10 cellular contexts compared by ENCODE assay signal in the genomic region with DNA sequence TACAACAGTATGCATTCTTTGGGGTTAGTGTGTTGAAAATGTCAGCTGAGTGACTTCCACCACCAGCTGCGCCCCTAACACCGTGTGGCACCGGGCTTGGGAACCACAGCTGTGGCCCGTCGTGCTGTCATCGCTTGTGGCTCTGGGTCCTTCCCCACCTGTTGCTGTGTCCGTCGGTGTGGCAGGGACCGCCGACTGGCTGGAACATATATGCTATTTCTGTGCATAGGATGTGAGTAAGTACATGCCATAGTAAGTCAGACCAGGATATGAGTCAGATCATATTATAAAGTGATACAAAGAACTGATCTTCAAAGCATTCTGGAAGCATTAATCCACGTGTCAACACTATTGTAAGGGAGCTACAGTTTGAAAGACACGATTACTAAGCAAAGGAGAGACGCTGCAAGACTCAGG. TPM values are rescaled to one million over a fixed set of nuclear protein-coding genes. Genes with fewer than 3 reads are reported as not detected.
DNase-seq lines count a peak whose midpoint lies in the region; ATAC-seq and TF ChIP-seq lines count a peak whose summit lies in the region.
"Had no signal": no experiment of that assay in that cellular context is flagged by ENCODE, and none has a peak within 500 bp of the region (broad histone marks: within the 10 kb centered on the region; RNA-seq: fewer than 3 reads in every experiment).

No MANE protein-coding gene starts in this region.

- WGBS in endodermal cell (ENCODE audit: insufficient coverage in 1 of 2, insufficient read length in 1 of 2), 2 experiments, result 87 to 96% methylated on average over 7 to 13 of the region's 13 CpGs

- no peaks in the 10 kb centered on the region for H3K4me1 ChIP-seq in endodermal cell (ENCODE audit: control insufficient read depth, insufficient read depth, low read length)

- no peak overlapping the region for H3K9ac ChIP-seq in endodermal cell (ENCODE audit: extremely low read depth, low read length, poor library complexity, severe bottlenecking)

- H3K36me3 ChIP-seq in endodermal cell (ENCODE audit: control insufficient read depth, insufficient read depth, low read length), result peaks cover 50% of the 10 kb centered on the region

- H3K27me3 Mint-ChIP-seq in activated CD4-positive, alpha-beta T cell treated with anti-CD3 and anti-CD28 coated beads, Interleukin-2, amount 10 ng/mL, durations not matched to agents 24 days and 14 days, result no peaks in the 10 kb centered on the region
- H3K27me3 Mint-ChIP-seq in endodermal cell (ENCODE audit: insufficient read depth) (no peaks in the 10 kb centered on the region), CD14-positive monocyte (ENCODE audit: low read depth in 3 of 3) (peaks cover 0 to 6% (median 0%) of the 10 kb centered on the region in 3 donors)

- peak; percentile 31 for DNase-seq in H4 (ENCODE audit: low spot score)
- peak; percentile 83 for DNase-seq in activated CD4-positive, alpha-beta T cell treated with anti-CD3 and anti-CD28 coated beads, Interleukin-2, amount 10 ng/mL, durations not matched to agents 24 days and 14 days
- DNase-seq in endodermal cell, result peak; percentile 25
- peak; percentile 74 for DNase-seq in stimulated activated CD4-positive, alpha-beta T cell treated with anti-CD3 and anti-CD28 coated beads, Interleukin-15, amount 100 ng/mL, for 24 hours
- no peak for DNase-seq in CD14-positive monocyte (ENCODE audit: low spot score)
- DNase-seq in SIG-M5 (lab: John Stamatoyannopoulos, UW), result no peak
- DNase-seq in amygdala (lab: John Stamatoyannopoulos, UW), result no peak

- peak overlapping the region; percentile 29 for H3K4me3 Mint-ChIP-seq in activated CD4-positive, alpha-beta T cell treated with anti-CD3 and anti-CD28 coated beads, Interleukin-2, amount 10 ng/mL, durations not matched to agents 24 days and 14 days
- H3K4me3 Mint-ChIP-seq in endodermal cell (no peak overlapping the region), CD14-positive monocyte (no peak overlapping the region)

- no peak overlapping the region for H3K4me3 ChIP-seq in endodermal cell (ENCODE audit: low read length)
- H3K4me3 ChIP-seq: K562 had no signal

- ATAC-seq in HG03432 (IDR thresholded peaks at IDR 0.05; ENCODE audit: unreplicated experiment), result no peak
- ATAC-seq: K562 had no signal

- H3K4me1 Mint-ChIP-seq in activated CD4-positive, alpha-beta T cell treated with anti-CD3 and anti-CD28 coated beads, Interleukin-2, amount 10 ng/mL, durations not matched to agents 24 days and 14 days, result peaks cover 56% of the 10 kb centered on the region
- no peaks in the 10 kb centered on the region for H3K4me1 Mint-ChIP-seq in endodermal cell
- H3K4me1 Mint-ChIP-seq in CD14-positive monocyte, result peaks cover 29% of the 10 kb centered on the region

- peaks cover 32% of the 10 kb centered on the region for H3K36me3 Mint-ChIP-seq in activated CD4-positive, alpha-beta T cell treated with anti-CD3 and anti-CD28 coated beads, Interleukin-2, amount 10 ng/mL, durations not matched to agents 24 days and 14 days (ENCODE audit: low read depth)
- H3K36me3 Mint-ChIP-seq in endodermal cell (ENCODE audit: low read depth), result peaks cover 22% of the 10 kb centered on the region
- H3K36me3 Mint-ChIP-seq in CD14-positive monocyte, result peaks cover 79 to 90% of the 10 kb centered on the region in 2 donors

- H3K27me3 ChIP-seq in endodermal cell (ENCODE audit: control insufficient read depth, insufficient read depth, low read length, poor library complexity, severe bottlenecking), result no peaks in the 10 kb centered on the region
- H3K27me3 ChIP-seq: neutrophil had no signal

- TF ChIP-seq CTCF in endodermal cell (conservative IDR thresholded peaks at IDR 0.05) (no peak), CD14-positive monocyte (IDR thresholded peaks at IDR 0.05) (no peak)

- intact Hi-C loops in activated CD4-positive, alpha-beta T cell treated with anti-CD3 and anti-CD28 coated beads, Interleukin-2, amount 10 ng/mL, durations not matched to agents 24 days and 14 days (cut with micrococcal nuclease), result loop anchor here (1.0 kb wide), 2 partner anchors 17 to 31 kb away; no protein-coding TSS in a partner anchor
- intact Hi-C loops in CD14-positive monocyte (cut with micrococcal nuclease), result no loop called here

- H3K27ac Mint-ChIP-seq in activated CD4-positive, alpha-beta T cell treated with anti-CD3 and anti-CD28 coated beads, Interleukin-2, amount 10 ng/mL, durations not matched to agents 24 days and 14 days, result peak overlapping the region; percentile 84
- no peak overlapping the region for H3K27ac Mint-ChIP-seq in endodermal cell
- H3K27ac Mint-ChIP-seq in CD14-positive monocyte, result peak overlapping the region in 1 of 7 donors; percentile 23

- no peaks in the 10 kb centered on the region for H3K9me3 ChIP-seq in endodermal cell (ENCODE audit: control insufficient read depth, low read length)
- H3K9me3 ChIP-seq: neutrophil had no signal

- no peak overlapping the region for H3K27ac ChIP-seq in endodermal cell (ENCODE audit: low read depth, low read length)
- H3K27ac ChIP-seq: neutrophil had no signal

- peaks cover 4% of the 10 kb centered on the region for H3K9me3 Mint-ChIP-seq in activated CD4-positive, alpha-beta T cell treated with anti-CD3 and anti-CD28 coated beads, Interleukin-2, amount 10 ng/mL, durations not matched to agents 24 days and 14 days
- no peaks in the 10 kb centered on the region for H3K9me3 Mint-ChIP-seq in endodermal cell
- H3K9me3 Mint-ChIP-seq in CD14-positive monocyte, result peaks cover 0 to 5% (median 0%) of the 10 kb centered on the region in 7 donors

RNA-seq across cellular contexts. Expression of a gene that starts 31.9 kb away (rescaled TPM):
- 6.0 and 6.8 TPM in 2 replicates for total RNA-seq in H4 (2014; rRNA removed; shearing (Covaris generic))
- 28.4 and 28.9 TPM in 2 replicates for total RNA-seq in activated CD4-positive, alpha-beta T cell treated with anti-CD3 and anti-CD28 coated beads, Interleukin-2, amount 10 ng/mL, durations not matched to agents 24 days and 14 days
- 10 to 100 TPM; 16.9 to 17.3 TPM for total RNA-seq in endodermal cell
- polyA plus RNA-seq in endodermal cell (2013, experiment 1 of 2), result 6.8 TPM
- polyA plus RNA-seq in endodermal cell (2013, experiment 2 of 2), result 7.0 TPM
- 10 to 100 TPM; 14.2 to 16.0 TPM for polyA plus RNA-seq in CD14-positive monocyte

RNA-seq across cellular contexts. Expression of a gene that starts 46.6 kb away (rescaled TPM):
- not detected in 2 replicates for total RNA-seq in H4 (2014; rRNA removed; shearing (Covaris generic))
- 0.64 and 0.65 TPM in 2 replicates for total RNA-seq in activated CD4-positive, alpha-beta T cell treated with anti-CD3 and anti-CD28 coated beads, Interleukin-2, amount 10 ng/mL, durations not matched to agents 24 days and 14 days
- 1 to 10 TPM; 2.0 to 2.8 TPM for total RNA-seq in endodermal cell
- 0.25 TPM for polyA plus RNA-seq in endodermal cell (2013, experiment 1 of 2)
- 0.29 TPM for polyA plus RNA-seq in endodermal cell (2013, experiment 2 of 2)
- polyA plus RNA-seq in CD14-positive monocyte, result not detected
- polyA plus RNA-seq: K562 had no signal

Comparison
In these comparisons a context has a peak if more than half of its experiments do, and no peak if none do; other contexts are left out.
1. DNase-seq: peak in H4 (single experiment), activated CD4-positive, alpha-beta T cell treated with anti-CD3 and anti-CD28 coated beads, Interleukin-2, amount 10 ng/mL, durations not matched to agents 24 days and 14 days (single experiment), endodermal cell (single experiment) and stimulated activated CD4-positive, alpha-beta T cell treated with anti-CD3 and anti-CD28 coated beads, Interleukin-15, amount 100 ng/mL, for 24 hours (single experiment); none in CD14-positive monocyte (single experiment), SIG-M5 (single experiment) and amygdala (0 of 56).